In genomic region chr6:168447741-168448140, GRCh38 we compare ENCODE assay signal across 34 cellular contexts. TPM values are rescaled to one million over a fixed set of nuclear protein-coding genes. Genes with fewer than 3 reads are reported as not detected.
"Had no signal": no experiment of that assay in that cellular context is flagged by ENCODE, and none has a peak within 500 bp of the region (broad histone marks: within the 10 kb centered on the region; RNA-seq: fewer than 3 reads in every experiment).

No MANE protein-coding gene starts in this region.

- H3K27ac Mint-ChIP-seq: activated CD4-positive, alpha-beta T cell treated with anti-CD3 and anti-CD28 coated beads, Interleukin-2, amount 10 ng/mL, durations not matched to agents 24 days and 14 days; activated CD8-positive, alpha-beta T cell treated with anti-CD3 and anti-CD28 coated beads for 36 hours; activated naive CD4-positive, alpha-beta T cell treated with anti-CD3 and anti-CD28 coated beads for 36 hours; activated naive CD8-positive, alpha-beta T cell; activated naive CD8-positive, alpha-beta T cell treated with anti-CD3 and anti-CD28 coated beads, Interleukin-2, amount 50 U/mL, for 24 hours; activated T-helper 1 cell treated with anti-CD3 and anti-CD28 coated beads, Interleukin-12 subunit alpha, Interleukin-12 subunit beta, Interleukin-2, Interleukin-4 antibody, amounts not matched to agents 30 ng/mL and 10 ng/mL and 1 ng/mL, durations not matched to agents 14 hours and 24 hours and 36 hours; T-helper 1 cell treated with Interleukin-12 subunit alpha and Interleukin-12 subunit beta and Interleukin-4 antibody, amounts not matched to agents 30 μg/mL and 1 μg/mL, for 36 hours; T-helper 2 cell treated with Interferon-gamma antibody and Interleukin-4, amounts not matched to agents 5 μg/mL and 100 μg/mL, for 36 hours had no signal

- H3K4me2 ChIP-seq: KMS-11, SK-N-SH had no signal

- H3K9me3 Mint-ChIP-seq: activated CD4-positive, alpha-beta T cell treated with anti-CD3 and anti-CD28 coated beads, Interleukin-2, amount 10 ng/mL, durations not matched to agents 24 days and 14 days; activated CD8-positive, alpha-beta T cell treated with anti-CD3 and anti-CD28 coated beads for 36 hours; activated naive CD4-positive, alpha-beta T cell treated with anti-CD3 and anti-CD28 coated beads for 36 hours; activated naive CD8-positive, alpha-beta T cell treated with anti-CD3 and anti-CD28 coated beads, Interleukin-2, amount 50 U/mL, for 24 hours; activated T-cell treated with anti-CD3 and anti-CD28 coated beads, Interleukin-2, amount 50 U/mL, for 4 hours; activated T-helper 1 cell treated with anti-CD3 and anti-CD28 coated beads, Interleukin-12 subunit alpha, Interleukin-12 subunit beta, Interleukin-2, Interleukin-4 antibody, amounts not matched to agents 30 ng/mL and 10 ng/mL and 1 ng/mL, durations not matched to agents 14 hours and 24 hours and 36 hours; T-helper 1 cell treated with Interleukin-12 subunit alpha and Interleukin-12 subunit beta and Interleukin-4 antibody, amounts not matched to agents 30 μg/mL and 1 μg/mL, for 36 hours; T-helper 2 cell treated with Interferon-gamma antibody and Interleukin-4, amounts not matched to agents 5 μg/mL and 100 μg/mL, for 36 hours had no signal

- ATAC-seq: activated CD8-positive, alpha-beta T cell treated with anti-CD3 and anti-CD28 coated beads for 36 hours; activated naive CD8-positive, alpha-beta T cell treated with anti-CD3 and anti-CD28 coated beads, Interleukin-2, amount 50 U/mL, for 24 hours; activated T-cell treated with anti-CD3 and anti-CD28 coated beads, Interleukin-2, amount 50 U/mL, for 4 hours; PC-3 had no signal

- H3K4me1 Mint-ChIP-seq: activated CD4-positive, alpha-beta T cell treated with anti-CD3 and anti-CD28 coated beads, Interleukin-2, amount 10 ng/mL, durations not matched to agents 24 days and 14 days; activated naive CD8-positive, alpha-beta T cell treated with anti-CD3 and anti-CD28 coated beads, Interleukin-2, amount 50 U/mL, for 24 hours had no signal

- H3K27ac ChIP-seq: brain microvascular endothelial cell, KMS-11, Peyer's patch, SJSA1 had no signal

- H3K4me3 Mint-ChIP-seq: activated CD4-positive, alpha-beta T cell treated with anti-CD3 and anti-CD28 coated beads, Interleukin-2, amount 10 ng/mL, durations not matched to agents 24 days and 14 days; activated CD8-positive, alpha-beta T cell treated with anti-CD3 and anti-CD28 coated beads for 36 hours; activated naive CD4-positive, alpha-beta T cell treated with anti-CD3 and anti-CD28 coated beads for 36 hours; activated naive CD8-positive, alpha-beta T cell; activated naive CD8-positive, alpha-beta T cell treated with anti-CD3 and anti-CD28 coated beads, Interleukin-2, amount 50 U/mL, for 24 hours; activated T-cell treated with anti-CD3 and anti-CD28 coated beads, Interleukin-2, amount 50 U/mL, for 4 hours; activated T-helper 1 cell treated with anti-CD3 and anti-CD28 coated beads, Interleukin-12 subunit alpha, Interleukin-12 subunit beta, Interleukin-2, Interleukin-4 antibody, amounts not matched to agents 30 ng/mL and 10 ng/mL and 1 ng/mL, durations not matched to agents 14 hours and 24 hours and 36 hours; T-helper 1 cell treated with Interleukin-12 subunit alpha and Interleukin-12 subunit beta and Interleukin-4 antibody, amounts not matched to agents 30 μg/mL and 1 μg/mL, for 36 hours; T-helper 2 cell treated with Interferon-gamma antibody and Interleukin-4, amounts not matched to agents 5 μg/mL and 100 μg/mL, for 36 hours had no signal

- H3K36me3 ChIP-seq: brain microvascular endothelial cell, Peyer's patch, SJSA1 had no signal

- H3K9ac ChIP-seq: KMS-11, SK-N-SH had no signal

- DNase-seq: activated CD4-positive, alpha-beta T cell treated with anti-CD3 and anti-CD28 coated beads, Interleukin-2, amount 10 ng/mL, durations not matched to agents 24 days and 14 days; activated CD4-positive, alpha-beta T cell treated with anti-CD3 and anti-CD28 coated beads, Interleukin-2, amount 50 U/mL, for 4 hours; activated CD8-positive, alpha-beta memory T cell treated with anti-CD3 and anti-CD28 coated beads, Interleukin-2, amount 50 U/mL, for 4 hours; activated CD8-positive, alpha-beta T cell treated with anti-CD3 and anti-CD28 coated beads for 36 hours; activated gamma-delta T cell treated with Interleukin-2 at 50 U/mL for 16 hours; activated naive CD4-positive, alpha-beta T cell treated with anti-CD3 and anti-CD28 coated beads for 36 hours; activated naive CD8-positive, alpha-beta T cell treated with anti-CD3 and anti-CD28 coated beads, Interleukin-2, amount 50 U/mL, for 24 hours; activated T-cell treated with anti-CD3 and anti-CD28 coated beads for 4 hours; activated T-cell treated with anti-CD3 and anti-CD28 coated beads, Interleukin-2, amount 50 U/mL, for 4 hours; anterior cingulate cortex; brain microvascular endothelial cell; central memory CD4-positive, alpha-beta T cell; NCI-H1092 treated with DMSO at 0.1 percent for 48 hours; NCI-H1417; NCI-H146; NCI-H187; NCI-H2029 treated with DMSO at 0.1 percent for 48 hours; NCI-H2107; NCI-H2171 treated with DMSO at 0.1 percent for 48 hours; NCI-H226; NCI-H446 treated with DMSO at 0.1 percent for 48 hours; NCI-H524 treated with DMSO at 0.1 percent for 48 hours; NCI-H748 treated with DMSO at 0.1 percent for 48 hours; NK-92 treated with Interleukin-12 subunit alpha and Interleukin-12 subunit beta, amount 100 ng/mL, for 24 hours; PC-3; Peyer's patch; SHP77 treated with DMSO at 0.1 percent for 48 hours; SK-N-SH had no signal

- H3K4me3 ChIP-seq: Peyer's patch, SJSA1 had no signal

- H3K9me3 ChIP-seq: Peyer's patch, SK-N-SH had no signal

- H3K4me1 ChIP-seq: Peyer's patch, SJSA1 had no signal

- H3K36me3 Mint-ChIP-seq: activated naive CD8-positive, alpha-beta T cell had no signal

- H3K27me3 ChIP-seq: SJSA1 had no signal

RNA-seq across cellular contexts. Expression of gene SMOC2, which starts 6.8 kb away (rescaled TPM):
- total RNA-seq: activated CD4-positive, alpha-beta T cell treated with anti-CD3 and anti-CD28 coated beads, Interleukin-2, amount 10 ng/mL, durations not matched to agents 24 days and 14 days; activated CD8-positive, alpha-beta T cell treated with anti-CD3 and anti-CD28 coated beads for 36 hours; activated naive CD4-positive, alpha-beta T cell treated with anti-CD3 and anti-CD28 coated beads for 36 hours; activated T-helper 1 cell treated with anti-CD3 and anti-CD28 coated beads, Interleukin-12 subunit alpha, Interleukin-12 subunit beta, Interleukin-2, Interleukin-4 antibody, amounts not matched to agents 30 ng/mL and 10 ng/mL and 1 ng/mL, durations not matched to agents 14 hours and 24 hours and 36 hours; PC-3; SJSA1 had no signal
- polyA plus RNA-seq: SK-N-SH had no signal
